ENCODE assay signal across 8 cellular contexts in the genomic region with DNA sequence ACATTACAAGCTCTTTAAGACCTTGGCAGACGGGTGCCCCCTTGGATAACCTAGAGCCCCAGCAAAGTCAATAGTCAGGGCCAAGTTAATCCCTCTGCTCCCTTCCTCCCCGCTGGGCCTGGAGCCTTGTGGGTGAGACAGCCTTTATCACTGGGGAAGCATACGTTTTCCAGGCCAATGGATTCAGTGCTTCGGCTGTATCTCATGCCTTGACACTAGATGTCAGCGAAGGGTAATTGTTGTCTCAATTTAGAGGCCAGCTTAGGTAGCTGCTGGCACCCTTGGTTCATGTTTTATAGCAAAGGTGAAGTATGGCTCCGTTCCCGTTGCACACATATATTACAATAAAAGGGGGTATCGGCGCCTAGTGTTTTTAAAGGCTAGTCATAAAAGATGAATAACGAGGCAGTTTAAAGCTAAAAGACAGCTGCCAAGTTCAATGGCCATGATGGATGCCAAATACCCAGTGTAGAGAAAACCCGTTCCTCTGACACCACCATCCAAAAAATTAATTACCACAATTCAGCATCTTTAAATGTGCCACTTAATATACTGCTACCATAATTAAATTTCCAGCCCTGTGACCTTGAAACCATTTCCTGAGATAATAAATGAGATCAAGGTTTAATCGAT. TPM values are rescaled to one million over a fixed set of nuclear protein-coding genes. Genes with fewer than 3 reads are reported as not detected.
DNase-seq lines count a peak whose midpoint lies in the region; ATAC-seq and TF ChIP-seq lines count a peak whose summit lies in the region.

No MANE protein-coding gene starts in this region.

- 25 to 29% (median 26%) methylated on average over 12 of the region's 12 CpGs for WGBS in psoas muscle, 3 donors
- WGBS in transverse colon (ENCODE audit: low coverage in 1 of 2), 2 donors, result 42 to 46% methylated on average over 3 to 12 of the region's 12 CpGs

- no peak overlapping the region for H3K27ac Mint-ChIP-seq in chondrocyte (ENCODE audit: unreplicated experiment)

- no peak for TF ChIP-seq EP300 in transverse colon (IDR thresholded peaks at IDR 0.05; ENCODE audit: low read depth)

- no peaks in the 10 kb centered on the region for H3K4me1 ChIP-seq in psoas muscle
- no peaks in the 10 kb centered on the region for H3K4me1 ChIP-seq in transverse colon

- H3K36me3 Mint-ChIP-seq in chondrocyte (ENCODE audit: low read depth), result no peaks in the 10 kb centered on the region

- H3K9me3 Mint-ChIP-seq in chondrocyte (ENCODE audit: low read depth), result peaks cover 12% of the 10 kb centered on the region

- H3K4me1 Mint-ChIP-seq in chondrocyte (ENCODE audit: low read depth), result no peaks in the 10 kb centered on the region

- ATAC-seq in psoas muscle (peak in 2 of 4 donors; percentile 42 to 51), GM21515 (IDR thresholded peaks at IDR 0.05; ENCODE audit: unreplicated experiment) (no peak)

- no peak overlapping the region for H3K27ac ChIP-seq in psoas muscle
- no peak overlapping the region for H3K27ac ChIP-seq in transverse colon

- H3K4me3 Mint-ChIP-seq in chondrocyte (ENCODE audit: unreplicated experiment), result no peak overlapping the region

- no peak for TF ChIP-seq POLR2A in transverse colon (IDR thresholded peaks at IDR 0.05)

- in situ Hi-C loops in transverse colon (cut with MboI; ENCODE audit: low pct_ligation_motif_present in 1 of 4, low pct_unique_long_range_greater_than_20kb in 1 of 4, low sequenced_read_pairs in 3 of 4), result loop anchor here in 1 of 4 donors (25.0 kb wide), 1 partner anchor 446 kb away; no protein-coding TSS in a partner anchor

- intact Hi-C loops in psoas muscle (cut with DNase I), result no loop called here
- intact Hi-C loops in transverse colon (cut with DNase I; ENCODE audit: low total_unique reads), result no loop called here

- H3K27me3 ChIP-seq in psoas muscle (ENCODE audit: insufficient read depth in 3 of 3, low read length in 2 of 3) (peaks cover 0 to 8% (median 0%) of the 10 kb centered on the region in 3 donors), transverse colon (peaks cover 6% of the 10 kb centered on the region)

- DNase-seq in NCI-H1436 (lab: John Stamatoyannopoulos, UW), result peak; percentile 30
- no peak for DNase-seq in NCI-H1436 treated with DMSO at 0.1 percent for 48 hours (lab: John Stamatoyannopoulos, UW)
- peak; percentile 60 for DNase-seq in NCI-H345 (lab: John Stamatoyannopoulos, UW)
- DNase-seq in chondrocyte (ENCODE audit: low spot score), result no peak
- no peak for DNase-seq in psoas muscle
- no peak for DNase-seq in cortex of kidney (lab: John Stamatoyannopoulos, UW)
- DNase-seq in transverse colon, result no peak

- H3K27me3 Mint-ChIP-seq in chondrocyte (ENCODE audit: low read depth), result peaks cover 24% of the 10 kb centered on the region

- no peaks in the 10 kb centered on the region for H3K36me3 ChIP-seq in psoas muscle (ENCODE audit: insufficient read depth in 1 of 2, low read depth in 1 of 2)
- no peaks in the 10 kb centered on the region for H3K36me3 ChIP-seq in transverse colon

- H3K4me3 ChIP-seq in psoas muscle (no peak overlapping the region), transverse colon (no peak overlapping the region)

- no peaks in the 10 kb centered on the region for H3K9me3 ChIP-seq in psoas muscle
- H3K9me3 ChIP-seq in transverse colon, result no peaks in the 10 kb centered on the region

- TF ChIP-seq CTCF in chondrocyte (IDR thresholded peaks at IDR 0.05), result peak; percentile 52
- peak; percentile 26 for TF ChIP-seq CTCF in psoas muscle (IDR thresholded peaks at IDR 0.05)
- TF ChIP-seq CTCF in transverse colon (IDR thresholded peaks at IDR 0.05), result no peak

RNA-seq across cellular contexts. Expression of gene BNIP2, which starts 52.3 kb away (rescaled TPM):
- total RNA-seq in chondrocyte (55.7 to 59.2 TPM (median 58.1 TPM) in 3 replicates), psoas muscle (10 to 100 TPM; 46.7 to 79.0 (median 73.8) TPM), transverse colon (100 to 1,000 TPM in 3 of 4 donors, 10 to 100 TPM in 1; 84.4 to 140 (median 125) TPM)
- 100 to 1,000 TPM in 1 of 3 donors, 10 to 100 TPM in 2; 39.0 to 100 (median 45.6) TPM for polyA plus RNA-seq in psoas muscle

Comparison
In these comparisons a context has a peak if more than half of its experiments do, and no peak if none do; other contexts are left out.
1. DNase-seq: peak in NCI-H1436 (single experiment) and NCI-H345 (single experiment); none in NCI-H1436 treated with DMSO at 0.1 percent for 48 hours (single experiment), chondrocyte (single experiment), psoas muscle (0 of 2), cortex of kidney (single experiment) and transverse colon (single experiment).
2. CTCF ChIP-seq: peak in chondrocyte (single experiment) and psoas muscle (single experiment); none in transverse colon (0 of 5).